ENCODE assay signal across 11 cellular contexts in genomic region chr16:84236671-84237070, GRCh38. TPM values are rescaled to one million over a fixed set of nuclear protein-coding genes. Genes with fewer than 3 reads are reported as not detected.
"Had no signal": no experiment of that assay in that cellular context is flagged by ENCODE, and none has a peak within 500 bp of the region (broad histone marks: within the 10 kb centered on the region; RNA-seq: fewer than 3 reads in every experiment).

No MANE protein-coding gene starts in this region.

- H3K27ac ChIP-seq: GM23248, HL-60, KMS-11 had no signal

- H2AFZ ChIP-seq: GM23248 had no signal

- H3K9ac ChIP-seq: GM23248, KMS-11 had no signal

- H3K4me3 ChIP-seq: GM23248 had no signal

- H3K4me2 ChIP-seq: KMS-11 had no signal

- DNase-seq: GM23248, GOT3, H9, HCEC 1CT, Karpas-422, KBM-7 had no signal

RNA-seq across cellular contexts. Expression of gene KCNG4, which starts 3.1 kb away (rescaled TPM):
- total RNA-seq: GM23248, H4, H9, HT1080 had no signal
- polyA plus RNA-seq: GM23248, IgD-negative memory B cell had no signal

RNA-seq across cellular contexts. Expression of gene ADAD2, which starts 45.7 kb away (rescaled TPM):
- total RNA-seq: GM23248, H4, HT1080 had no signal
- polyA plus RNA-seq: GM23248, IgD-negative memory B cell had no signal

RNA-seq across cellular contexts. Expression of gene WFDC1, which starts 58.0 kb away (rescaled TPM):
- total RNA-seq: H4 had no signal
- polyA plus RNA-seq: IgD-negative memory B cell had no signal
